1 cellular context compared by ENCODE assay signal in the genomic region with DNA sequence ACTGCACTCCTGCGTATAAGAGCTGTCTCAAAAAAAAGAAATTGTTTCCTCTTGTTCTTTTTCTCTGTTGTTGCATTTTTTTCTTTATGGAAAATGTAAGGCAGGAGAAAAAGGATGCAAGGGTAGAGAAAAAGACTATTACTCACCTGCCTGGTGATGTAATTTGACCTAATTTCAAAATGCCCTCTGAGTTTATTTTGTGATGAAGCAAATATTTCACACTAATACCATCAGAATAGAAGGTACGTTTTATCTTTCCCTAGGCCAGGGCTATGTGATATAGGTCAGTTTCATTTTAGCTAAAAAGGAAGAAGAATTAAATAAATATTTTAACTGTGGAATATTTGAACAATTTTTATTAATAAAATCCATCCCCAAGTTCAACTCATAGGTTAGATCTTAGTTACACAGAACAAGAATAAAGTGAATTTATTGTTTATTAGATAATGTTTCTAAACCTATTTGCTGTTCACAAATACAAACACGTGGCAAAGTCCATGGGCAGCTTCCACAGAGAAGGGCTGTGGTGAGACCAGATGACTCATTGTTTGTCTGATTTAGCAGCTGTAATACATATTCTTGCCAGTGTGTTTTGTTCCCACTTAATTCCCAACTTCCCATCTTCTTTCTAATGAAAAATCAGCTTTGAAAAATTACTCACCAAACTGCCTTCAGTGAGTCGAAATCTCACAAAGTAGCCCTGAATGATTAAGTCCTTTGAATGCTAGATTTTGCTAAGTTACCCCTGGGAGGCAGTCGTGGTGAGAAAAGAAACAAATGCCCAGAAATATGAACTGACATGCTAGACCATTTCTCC.
A peak's percentile ranks its signal among the peaks of the same experiment; 100 is the strongest.
TF ChIP-seq lines count a peak whose summit lies in the region.

No MANE protein-coding gene starts in this region.

TF ChIP-seq in A549, 52 proteins besides CTCF, POLR2A, EP300 and RAD21 (continued from another document):
- TF ChIP-seq, protein P1, sequence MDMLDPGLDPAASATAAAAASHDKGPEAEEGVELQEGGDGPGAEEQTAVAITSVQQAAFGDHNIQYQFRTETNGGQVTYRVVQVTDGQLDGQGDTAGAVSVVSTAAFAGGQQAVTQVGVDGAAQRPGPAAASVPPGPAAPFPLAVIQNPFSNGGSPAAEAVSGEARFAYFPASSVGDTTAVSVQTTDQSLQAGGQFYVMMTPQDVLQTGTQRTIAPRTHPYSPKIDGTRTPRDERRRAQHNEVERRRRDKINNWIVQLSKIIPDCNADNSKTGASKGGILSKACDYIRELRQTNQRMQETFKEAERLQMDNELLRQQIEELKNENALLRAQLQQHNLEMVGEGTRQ (IDR thresholded peaks at IDR 0.05): no peak
- TF ChIP-seq SREBF2 (IDR thresholded peaks at IDR 0.05) (no peak), SMC3 (IDR thresholded peaks at IDR 0.05) (no peak), ESRRA (IDR thresholded peaks at IDR 0.05; ENCODE audit: borderline replicate concordance, low read length) (no peak), JUN (IDR thresholded peaks at IDR 0.05) (no peak; a peak in 1 of 5 replicates), FOXS1 (CRISPR knock-in tag; IDR thresholded peaks at IDR 0.05) (no peak), JUNB (IDR thresholded peaks at IDR 0.05) (peak; percentile 63), CHD2 (IDR thresholded peaks at IDR 0.05; ENCODE audit: low read length, partially characterized antibody) (no peak), NPAS2 (CRISPR knock-in tag; IDR thresholded peaks at IDR 0.05; ENCODE audit: borderline replicate concordance) (peak; percentile 61; the same call in 1 of the 2 replicates), ZNF302 (CRISPR knock-in tag; IDR thresholded peaks at IDR 0.05) (no peak), FOSL2 (IDR thresholded peaks at IDR 0.05) (peak; percentile 0; the same call in 1 of the 2 replicates), FOSL2 (CRISPR knock-in tag; IDR thresholded peaks at IDR 0.05) (peak; percentile 90), TP53 (CRISPR knock-in tag; IDR thresholded peaks at IDR 0.05) (no peak), CEBPB (IDR thresholded peaks at IDR 0.05) (peak in 1 of 2 experiments; percentile 58; a peak in 2 of 4 replicates), ZC3H11A (IDR thresholded peaks at IDR 0.05) (no peak), EHMT2 (IDR thresholded peaks at IDR 0.05; ENCODE audit: low read depth) (no peak), BHLHE40 (IDR thresholded peaks at IDR 0.05; ENCODE audit: low read depth, low read length) (no peak), CBX8 (IDR thresholded peaks at IDR 0.05) (no peak), RCOR1 (IDR thresholded peaks at IDR 0.05; ENCODE audit: low read depth, low read length) (no peak), KDM5A (IDR thresholded peaks at IDR 0.05) (no peak), HDAC2 (IDR thresholded peaks at IDR 0.05) (no peak), MAZ (IDR thresholded peaks at IDR 0.05; ENCODE audit: borderline replicate concordance, low read depth, low read length) (no peak), HOXA7 (CRISPR knock-in tag; IDR thresholded peaks at IDR 0.05) (no peak)
- TF ChIP-seq, protein P2, sequence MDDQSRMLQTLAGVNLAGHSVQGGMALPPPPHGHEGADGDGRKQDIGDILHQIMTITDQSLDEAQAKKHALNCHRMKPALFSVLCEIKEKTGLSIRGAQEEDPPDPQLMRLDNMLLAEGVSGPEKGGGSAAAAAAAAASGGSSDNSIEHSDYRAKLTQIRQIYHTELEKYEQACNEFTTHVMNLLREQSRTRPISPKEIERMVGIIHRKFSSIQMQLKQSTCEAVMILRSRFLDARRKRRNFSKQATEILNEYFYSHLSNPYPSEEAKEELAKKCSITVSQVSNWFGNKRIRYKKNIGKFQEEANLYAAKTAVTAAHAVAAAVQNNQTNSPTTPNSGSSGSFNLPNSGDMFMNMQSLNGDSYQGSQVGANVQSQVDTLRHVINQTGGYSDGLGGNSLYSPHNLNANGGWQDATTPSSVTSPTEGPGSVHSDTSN (IDR thresholded peaks at IDR 0.05): no peak
- TF ChIP-seq, protein P3, sequence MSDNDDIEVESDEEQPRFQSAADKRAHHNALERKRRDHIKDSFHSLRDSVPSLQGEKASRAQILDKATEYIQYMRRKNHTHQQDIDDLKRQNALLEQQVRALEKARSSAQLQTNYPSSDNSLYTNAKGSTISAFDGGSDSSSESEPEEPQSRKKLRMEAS (IDR thresholded peaks at IDR 0.05): peak; percentile 78
- TF ChIP-seq, protein P4, sequence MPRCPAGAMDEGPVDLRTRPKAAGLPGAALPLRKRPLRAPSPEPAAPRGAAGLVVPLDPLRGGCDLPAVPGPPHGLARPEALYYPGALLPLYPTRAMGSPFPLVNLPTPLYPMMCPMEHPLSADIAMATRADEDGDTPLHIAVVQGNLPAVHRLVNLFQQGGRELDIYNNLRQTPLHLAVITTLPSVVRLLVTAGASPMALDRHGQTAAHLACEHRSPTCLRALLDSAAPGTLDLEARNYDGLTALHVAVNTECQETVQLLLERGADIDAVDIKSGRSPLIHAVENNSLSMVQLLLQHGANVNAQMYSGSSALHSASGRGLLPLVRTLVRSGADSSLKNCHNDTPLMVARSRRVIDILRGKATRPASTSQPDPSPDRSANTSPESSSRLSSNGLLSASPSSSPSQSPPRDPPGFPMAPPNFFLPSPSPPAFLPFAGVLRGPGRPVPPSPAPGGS (IDR thresholded peaks at IDR 0.05): no peak
- TF ChIP-seq, protein P5, sequence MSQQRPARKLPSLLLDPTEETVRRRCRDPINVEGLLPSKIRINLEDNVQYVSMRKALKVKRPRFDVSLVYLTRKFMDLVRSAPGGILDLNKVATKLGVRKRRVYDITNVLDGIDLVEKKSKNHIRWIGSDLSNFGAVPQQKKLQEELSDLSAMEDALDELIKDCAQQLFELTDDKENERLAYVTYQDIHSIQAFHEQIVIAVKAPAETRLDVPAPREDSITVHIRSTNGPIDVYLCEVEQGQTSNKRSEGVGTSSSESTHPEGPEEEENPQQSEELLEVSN (IDR thresholded peaks at IDR 0.05; ENCODE audit: borderline replicate concordance, low read depth): no peak
